ENCODE assay signal across 35 cellular contexts in genomic region chr2:231494669-231495068, GRCh38. TPM values are rescaled to one million over a fixed set of nuclear protein-coding genes. Genes with fewer than 3 reads are reported as not detected.
"Had no signal": no experiment of that assay in that cellular context is flagged by ENCODE, and none has a peak within 500 bp of the region (broad histone marks: within the 10 kb centered on the region; RNA-seq: fewer than 3 reads in every experiment).

No MANE protein-coding gene starts in this region.

- H3K27ac Mint-ChIP-seq: activated B cell treated with CpG ODN at 0.5 μM for 24 hours; activated CD4-positive, alpha-beta memory T cell treated with anti-CD3 and anti-CD28 coated beads for 36 hours; activated CD4-positive, alpha-beta T cell treated with anti-CD3 and anti-CD28 coated beads, Interleukin-2, amount 10 ng/mL, durations not matched to agents 24 days and 14 days; activated CD8-positive, alpha-beta T cell treated with anti-CD3 and anti-CD28 coated beads for 36 hours; activated naive CD4-positive, alpha-beta T cell treated with anti-CD3 and anti-CD28 coated beads, Interleukin-2, amount 10 ng/mL, durations not matched to agents 7 days and 5 days; activated naive CD4-positive, alpha-beta T cell treated with anti-CD3 and anti-CD28 coated beads, Interleukin-2, amount 50 U/mL, for 24 hours; activated naive CD8-positive, alpha-beta T cell; activated naive CD8-positive, alpha-beta T cell treated with anti-CD3 and anti-CD28 coated beads, Interleukin-2, amount 10 ng/mL, durations not matched to agents 7 days and 5 days; activated naive CD8-positive, alpha-beta T cell treated with anti-CD3 and anti-CD28 coated beads, Interleukin-2, amount 50 U/mL, for 24 hours; activated T-cell treated with anti-CD3 and anti-CD28 coated beads, Interleukin-2, amount 50 U/mL, for 72 hours; activated T-helper 1 cell treated with anti-CD3 and anti-CD28 coated beads, Interleukin-12 subunit alpha, Interleukin-12 subunit beta, Interleukin-2, Interleukin-4 antibody, amounts not matched to agents 30 ng/mL and 10 ng/mL and 1 ng/mL, durations not matched to agents 14 hours and 24 hours and 36 hours; activated T-helper 17 cell treated with anti-CD3 and anti-CD28 coated beads, Interleukin-2, amount 50 U/mL, for 72 hours; brain; T-cell; T-helper 17 cell had no signal

- DNase-seq: activated B cell treated with CpG ODN at 0.5 μM for 24 hours; activated CD4-positive, alpha-beta memory T cell treated with anti-CD3 and anti-CD28 coated beads for 36 hours; activated CD4-positive, alpha-beta T cell treated with anti-CD3 and anti-CD28 coated beads for 4 hours; activated CD4-positive, alpha-beta T cell treated with anti-CD3 and anti-CD28 coated beads, Interleukin-2, amount 10 ng/mL, durations not matched to agents 24 days and 14 days; activated CD4-positive, alpha-beta T cell treated with anti-CD3 and anti-CD28 coated beads, Interleukin-2, amount 50 U/mL, for 1 hour; activated CD4-positive, alpha-beta T cell treated with anti-CD3 and anti-CD28 coated beads, Interleukin-2, amount 50 U/mL, for 4 hours; activated CD4-positive, CD25-positive, alpha-beta regulatory T cell treated with anti-CD3 and anti-CD28 coated beads, Interleukin-2, amount 50 U/mL, for 72 hours; activated CD8-positive, alpha-beta memory T cell treated with anti-CD3 and anti-CD28 coated beads, Interleukin-2, amount 50 U/mL, for 4 hours; activated CD8-positive, alpha-beta T cell treated with anti-CD3 and anti-CD28 coated beads for 36 hours; activated effector memory CD4-positive, alpha-beta T cell treated with anti-CD3 and anti-CD28 coated beads, Interleukin-2, amount 50 U/mL, for 16 hours; activated naive CD4-positive, alpha-beta T cell treated with anti-CD3 and anti-CD28 coated beads, Interleukin-2, amount 10 ng/mL, durations not matched to agents 7 days and 5 days; activated naive CD4-positive, alpha-beta T cell treated with Interleukin-2 at 50 U/mL for 16 hours; activated naive CD8-positive, alpha-beta T cell treated with anti-CD3 and anti-CD28 coated beads, Interleukin-2, amount 10 ng/mL, durations not matched to agents 7 days and 5 days; activated naive CD8-positive, alpha-beta T cell treated with anti-CD3 and anti-CD28 coated beads, Interleukin-2, amount 50 U/mL, for 24 hours; activated T-cell treated with anti-CD3 and anti-CD28 coated beads for 4 hours; activated T-cell treated with anti-CD3 and anti-CD28 coated beads, Interleukin-2, amount 50 U/mL, for 1 hour; activated T-cell treated with anti-CD3 and anti-CD28 coated beads, Interleukin-2, amount 50 U/mL, for 4 hours; activated T-cell treated with anti-CD3 and anti-CD28 coated beads, Interleukin-2, amount 50 U/mL, for 72 hours; amygdala; anterior cingulate cortex; caudate nucleus; cerebellar nuclear complex; T-cell; T-helper 17 cell had no signal

- FAIRE-seq: bronchial epithelial cell, TTC549 had no signal

- H3K4me3 ChIP-seq: ascending aorta, cardiac muscle cell had no signal

- H3K36me3 ChIP-seq: ascending aorta, cardiac muscle cell had no signal

- H3K9me3 ChIP-seq: ascending aorta had no signal

- H3K4me3 Mint-ChIP-seq: activated B cell treated with CpG ODN at 0.5 μM for 24 hours; activated CD4-positive, alpha-beta memory T cell treated with anti-CD3 and anti-CD28 coated beads for 36 hours; activated CD4-positive, alpha-beta T cell treated with anti-CD3 and anti-CD28 coated beads, Interleukin-2, amount 10 ng/mL, durations not matched to agents 24 days and 14 days; activated CD8-positive, alpha-beta T cell treated with anti-CD3 and anti-CD28 coated beads for 36 hours; activated naive CD4-positive, alpha-beta T cell treated with anti-CD3 and anti-CD28 coated beads, Interleukin-2, amount 10 ng/mL, durations not matched to agents 7 days and 5 days; activated naive CD4-positive, alpha-beta T cell treated with anti-CD3 and anti-CD28 coated beads, Interleukin-2, amount 50 U/mL, for 24 hours; activated naive CD8-positive, alpha-beta T cell; activated naive CD8-positive, alpha-beta T cell treated with anti-CD3 and anti-CD28 coated beads, Interleukin-2, amount 10 ng/mL, durations not matched to agents 7 days and 5 days; activated naive CD8-positive, alpha-beta T cell treated with anti-CD3 and anti-CD28 coated beads, Interleukin-2, amount 50 U/mL, for 24 hours; activated T-cell treated with anti-CD3 and anti-CD28 coated beads, Interleukin-2, amount 50 U/mL, for 4 hours; activated T-cell treated with anti-CD3 and anti-CD28 coated beads, Interleukin-2, amount 50 U/mL, for 72 hours; activated T-helper 1 cell treated with anti-CD3 and anti-CD28 coated beads, Interleukin-12 subunit alpha, Interleukin-12 subunit beta, Interleukin-2, Interleukin-4 antibody, amounts not matched to agents 30 ng/mL and 10 ng/mL and 1 ng/mL, durations not matched to agents 14 hours and 24 hours and 36 hours; activated T-helper 17 cell treated with anti-CD3 and anti-CD28 coated beads, Interleukin-2, amount 50 U/mL, for 72 hours; brain; central memory CD8-positive, alpha-beta T cell; T-cell; T-helper 17 cell had no signal

- H3K27ac ChIP-seq: ascending aorta, cardiac muscle cell, VCaP had no signal

- H3K27me3 ChIP-seq: ascending aorta, cardiac muscle cell had no signal

- H3K36me3 Mint-ChIP-seq: activated CD4-positive, alpha-beta memory T cell treated with anti-CD3 and anti-CD28 coated beads for 36 hours; activated naive CD4-positive, alpha-beta T cell treated with anti-CD3 and anti-CD28 coated beads, Interleukin-2, amount 10 ng/mL, durations not matched to agents 7 days and 5 days; activated naive CD4-positive, alpha-beta T cell treated with anti-CD3 and anti-CD28 coated beads, Interleukin-2, amount 50 U/mL, for 24 hours; activated naive CD8-positive, alpha-beta T cell treated with anti-CD3 and anti-CD28 coated beads, Interleukin-2, amount 10 ng/mL, durations not matched to agents 7 days and 5 days; T-cell had no signal

- H3K4me1 ChIP-seq: ascending aorta had no signal

- ATAC-seq: activated CD8-positive, alpha-beta T cell treated with anti-CD3 and anti-CD28 coated beads for 36 hours; activated naive CD8-positive, alpha-beta T cell treated with anti-CD3 and anti-CD28 coated beads, Interleukin-2, amount 50 U/mL, for 24 hours; activated T-cell treated with anti-CD3 and anti-CD28 coated beads, Interleukin-2, amount 50 U/mL, for 4 hours; activated T-helper 17 cell treated with anti-CD3 and anti-CD28 coated beads, Interleukin-2, amount 50 U/mL, for 72 hours; T-cell; T-helper 17 cell had no signal

- H3K9me3 Mint-ChIP-seq: activated B cell treated with CpG ODN at 0.5 μM for 24 hours; activated CD4-positive, alpha-beta memory T cell treated with anti-CD3 and anti-CD28 coated beads for 36 hours; activated CD4-positive, alpha-beta T cell treated with anti-CD3 and anti-CD28 coated beads, Interleukin-2, amount 10 ng/mL, durations not matched to agents 24 days and 14 days; activated CD8-positive, alpha-beta T cell treated with anti-CD3 and anti-CD28 coated beads for 36 hours; activated naive CD4-positive, alpha-beta T cell treated with anti-CD3 and anti-CD28 coated beads, Interleukin-2, amount 10 ng/mL, durations not matched to agents 7 days and 5 days; activated naive CD4-positive, alpha-beta T cell treated with anti-CD3 and anti-CD28 coated beads, Interleukin-2, amount 50 U/mL, for 24 hours; activated naive CD8-positive, alpha-beta T cell treated with anti-CD3 and anti-CD28 coated beads, Interleukin-2, amount 10 ng/mL, durations not matched to agents 7 days and 5 days; activated naive CD8-positive, alpha-beta T cell treated with anti-CD3 and anti-CD28 coated beads, Interleukin-2, amount 50 U/mL, for 24 hours; activated T-cell treated with anti-CD3 and anti-CD28 coated beads, Interleukin-2, amount 50 U/mL, for 4 hours; activated T-cell treated with anti-CD3 and anti-CD28 coated beads, Interleukin-2, amount 50 U/mL, for 72 hours; activated T-helper 1 cell treated with anti-CD3 and anti-CD28 coated beads, Interleukin-12 subunit alpha, Interleukin-12 subunit beta, Interleukin-2, Interleukin-4 antibody, amounts not matched to agents 30 ng/mL and 10 ng/mL and 1 ng/mL, durations not matched to agents 14 hours and 24 hours and 36 hours; activated T-helper 17 cell treated with anti-CD3 and anti-CD28 coated beads, Interleukin-2, amount 50 U/mL, for 72 hours; brain; central memory CD8-positive, alpha-beta T cell; T-cell had no signal

- H3K4me1 Mint-ChIP-seq: activated B cell treated with CpG ODN at 0.5 μM for 24 hours; activated CD4-positive, alpha-beta T cell treated with anti-CD3 and anti-CD28 coated beads, Interleukin-2, amount 10 ng/mL, durations not matched to agents 24 days and 14 days; activated naive CD4-positive, alpha-beta T cell treated with anti-CD3 and anti-CD28 coated beads, Interleukin-2, amount 10 ng/mL, durations not matched to agents 7 days and 5 days; activated naive CD4-positive, alpha-beta T cell treated with anti-CD3 and anti-CD28 coated beads, Interleukin-2, amount 50 U/mL, for 24 hours; activated naive CD8-positive, alpha-beta T cell treated with anti-CD3 and anti-CD28 coated beads, Interleukin-2, amount 10 ng/mL, durations not matched to agents 7 days and 5 days; activated naive CD8-positive, alpha-beta T cell treated with anti-CD3 and anti-CD28 coated beads, Interleukin-2, amount 50 U/mL, for 24 hours; activated T-helper 17 cell treated with anti-CD3 and anti-CD28 coated beads, Interleukin-2, amount 50 U/mL, for 72 hours; brain; T-cell had no signal

- H3K27me3 Mint-ChIP-seq: activated B cell treated with CpG ODN at 0.5 μM for 24 hours; activated CD4-positive, alpha-beta memory T cell treated with anti-CD3 and anti-CD28 coated beads for 36 hours; activated CD8-positive, alpha-beta T cell treated with anti-CD3 and anti-CD28 coated beads for 36 hours; activated naive CD4-positive, alpha-beta T cell treated with anti-CD3 and anti-CD28 coated beads, Interleukin-2, amount 10 ng/mL, durations not matched to agents 7 days and 5 days; activated naive CD4-positive, alpha-beta T cell treated with anti-CD3 and anti-CD28 coated beads, Interleukin-2, amount 50 U/mL, for 24 hours; activated naive CD8-positive, alpha-beta T cell; activated naive CD8-positive, alpha-beta T cell treated with anti-CD3 and anti-CD28 coated beads, Interleukin-2, amount 10 ng/mL, durations not matched to agents 7 days and 5 days; activated naive CD8-positive, alpha-beta T cell treated with anti-CD3 and anti-CD28 coated beads, Interleukin-2, amount 50 U/mL, for 24 hours; activated T-helper 17 cell treated with anti-CD3 and anti-CD28 coated beads, Interleukin-2, amount 50 U/mL, for 72 hours; brain; central memory CD8-positive, alpha-beta T cell; T-cell; T-helper 17 cell had no signal

RNA-seq across cellular contexts. Expression of gene NMUR1, which starts 35.6 kb away (rescaled TPM):
- total RNA-seq: activated B cell treated with CpG ODN at 0.5 μM for 24 hours; activated CD4-positive, alpha-beta T cell treated with anti-CD3 and anti-CD28 coated beads, Interleukin-2, amount 10 ng/mL, durations not matched to agents 24 days and 14 days; activated T-helper 1 cell treated with anti-CD3 and anti-CD28 coated beads, Interleukin-12 subunit alpha, Interleukin-12 subunit beta, Interleukin-2, Interleukin-4 antibody, amounts not matched to agents 30 ng/mL and 10 ng/mL and 1 ng/mL, durations not matched to agents 14 hours and 24 hours and 36 hours; bronchial epithelial cell had no signal
